1 cellular context compared by ENCODE assay signal in the genomic region with DNA sequence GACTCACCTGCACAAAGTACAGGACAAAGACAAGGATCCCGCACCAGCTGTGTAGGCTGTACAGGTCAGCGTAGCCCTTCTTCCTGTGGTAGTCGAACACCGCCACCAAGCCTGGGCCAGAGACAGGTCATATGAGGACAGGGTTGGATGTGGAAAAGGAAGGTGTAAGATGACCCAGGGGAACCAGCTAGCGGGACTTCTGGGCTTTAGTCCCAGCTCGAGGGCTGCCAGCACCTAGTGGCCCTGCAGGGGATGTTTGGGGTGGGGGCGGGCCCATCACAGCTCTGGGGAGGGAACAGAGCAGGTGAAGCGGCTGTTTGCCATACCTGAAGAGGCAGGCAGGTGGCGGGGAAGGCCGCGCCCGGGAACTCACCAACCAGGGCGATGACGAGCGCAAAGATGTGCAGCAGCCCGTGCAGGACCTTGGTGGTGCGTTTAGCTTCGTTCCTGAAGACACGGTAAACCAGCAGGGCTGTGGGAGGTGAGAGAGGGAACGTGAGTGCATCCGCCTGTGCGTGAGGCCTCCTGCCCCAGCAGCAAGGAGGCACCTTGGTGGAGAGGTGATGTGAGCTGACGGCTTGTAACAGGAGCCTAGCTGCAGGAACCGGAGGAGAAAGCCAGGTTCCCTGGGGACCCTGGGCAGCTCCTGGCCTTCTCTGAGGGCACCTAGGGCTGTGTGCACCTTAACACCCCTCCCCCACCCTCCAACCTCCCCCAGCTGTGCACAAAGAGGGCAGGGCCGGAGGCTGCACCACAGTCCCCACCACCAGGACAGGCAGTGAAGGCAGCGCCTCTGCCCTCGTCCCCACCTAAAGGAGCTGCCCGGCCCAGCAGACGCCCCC.
TF ChIP-seq lines count a peak whose summit lies in the region.

No MANE protein-coding gene starts in this region.

TF ChIP-seq in IMR-90, 13 proteins besides CTCF, POLR2A, EP300 and RAD21:
- no peak for TF ChIP-seq BHLHE40 (IDR thresholded peaks at IDR 0.05; ENCODE audit: low read depth, low read length)
- TF ChIP-seq, protein P1, sequence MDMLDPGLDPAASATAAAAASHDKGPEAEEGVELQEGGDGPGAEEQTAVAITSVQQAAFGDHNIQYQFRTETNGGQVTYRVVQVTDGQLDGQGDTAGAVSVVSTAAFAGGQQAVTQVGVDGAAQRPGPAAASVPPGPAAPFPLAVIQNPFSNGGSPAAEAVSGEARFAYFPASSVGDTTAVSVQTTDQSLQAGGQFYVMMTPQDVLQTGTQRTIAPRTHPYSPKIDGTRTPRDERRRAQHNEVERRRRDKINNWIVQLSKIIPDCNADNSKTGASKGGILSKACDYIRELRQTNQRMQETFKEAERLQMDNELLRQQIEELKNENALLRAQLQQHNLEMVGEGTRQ (IDR thresholded peaks at IDR 0.05; ENCODE audit: low read depth, low read length) = no peak
- TF ChIP-seq RFX5 (IDR thresholded peaks at IDR 0.05; ENCODE audit: low read depth, low read length) = no peak
- no peak for TF ChIP-seq CHD1 (IDR thresholded peaks at IDR 0.05; ENCODE audit: low read depth, low read length)
- no peak for TF ChIP-seq SMC3 (IDR thresholded peaks at IDR 0.05; ENCODE audit: low read depth, low read length)
